Comparison of ENCODE assay signal across 10 cellular contexts in genomic region chr1:162230096-162230495, GRCh38.
DNase-seq lines count a peak whose midpoint lies in the region; ATAC-seq and TF ChIP-seq lines count a peak whose summit lies in the region.
"Had no signal": no experiment of that assay in that cellular context is flagged by ENCODE, and none has a peak within 500 bp of the region (broad histone marks: within the 10 kb centered on the region; RNA-seq: fewer than 3 reads in every experiment).

No MANE protein-coding gene starts in this region.

- TF ChIP-seq CTCF in A673 (conservative IDR thresholded peaks at IDR 0.05; ENCODE audit: low read depth, low read length) = peak; percentile 70
- TF ChIP-seq CTCF in HL-60 (IDR thresholded peaks at IDR 0.05; ENCODE audit: insufficient read depth, low read length) = no peak
- TF ChIP-seq CTCF in esophagus squamous epithelium (IDR thresholded peaks at IDR 0.05) = no peak

- CTCF ChIA-PET in A673 (lab: Charles Lee) = interaction anchor here (0.7 to 1.9 kb wide), 6 partner anchors 40 to 174 kb away, joined by 3 to 9 read pairs (median 6); partner anchors contain the start of gene NOS1AP

- H3K27me3 ChIP-seq in A673 (replicated peaks; ENCODE audit: insufficient read depth, low read depth, low read length, poor library complexity) = no peaks in the 10 kb centered on the region
- H3K27me3 ChIP-seq in HL-60 (ENCODE audit: insufficient read depth, poor library complexity, severe bottlenecking) = no peaks in the 10 kb centered on the region
- H3K27me3 ChIP-seq in esophagus squamous epithelium = no peaks in the 10 kb centered on the region

- BruUV-seq in A673 (replicated peaks; lab: Mats Ljungman, UMichigan) = no TSS peak

- ATAC-seq in left ventricle myocardium superior = peak; percentile 91
- no peak for ATAC-seq in HG03442 (IDR thresholded peaks at IDR 0.05; ENCODE audit: unreplicated experiment)
- ATAC-seq in HG03460 (IDR thresholded peaks at IDR 0.05; ENCODE audit: unreplicated experiment) = no peak
- ATAC-seq: activated CD4-positive, CD25-positive, alpha-beta regulatory T cell treated with anti-CD3 and anti-CD28 coated beads, Interleukin-2, amount 50 U/mL, for 24 hours had no signal

- H3K27ac ChIP-seq in A673 (ENCODE audit: low read depth, low read length, poor library complexity, severe bottlenecking) = peak overlapping the region; percentile 92
- H3K27ac ChIP-seq in HL-60 (replicated peaks) = peak overlapping the region; percentile 53
- H3K27ac ChIP-seq in esophagus squamous epithelium = no peak overlapping the region

- H3K9me3 ChIP-seq in A673 (ENCODE audit: low read depth, low read length, poor library complexity, severe bottlenecking) (no peaks in the 10 kb centered on the region), esophagus squamous epithelium (no peaks in the 10 kb centered on the region)

- H3K4me3 ChIP-seq in A673 (ENCODE audit: low read depth, low read length, poor library complexity, severe bottlenecking) (peak overlapping the region; percentile 4), HL-60 (replicated peaks; ENCODE audit: insufficient read depth, low read length) (no peak overlapping the region), esophagus squamous epithelium (no peak overlapping the region)

- TF ChIP-seq POLR2A in esophagus squamous epithelium (IDR thresholded peaks at IDR 0.05) = no peak

- WGBS in esophagus squamous epithelium, 2 donors = 62 to 67% methylated on average over 3 of the region's 3 CpGs

- DNase-seq in A673 (ENCODE audit: low spot score) (peak; percentile 98), HL-60 (ENCODE audit: low read depth in 1 of 2, low spot score in 1 of 2) (peak in 1 of 2 experiments; percentile 26), OCI-M1 (lab: John Stamatoyannopoulos, UW) (peak; percentile 10), left ventricle myocardium superior (peak; percentile 33), esophagus squamous epithelium (lab: John Stamatoyannopoulos, UW) (no peak)
- no peak for DNase-seq in stimulated activated CD4-positive, alpha-beta T cell treated with anti-CD3 and anti-CD28 coated beads, Interleukin-12 subunit alpha, Interleukin-12 subunit beta, amount 100 ng/mL, for 4 hours
- DNase-seq: CD8-positive, alpha-beta memory T cell had no signal

- POLR2A ChIA-PET in A673 (lab: Charles Lee; ENCODE audit: low non-redundant PET) = interaction anchor here (0.6 to 0.9 kb wide), 5 partner anchors 40 to 1042 kb away, joined by 3 to 9 read pairs (median 4); no protein-coding TSS in a partner anchor

- H3K4me1 ChIP-seq in A673 (ENCODE audit: insufficient read depth, low read length, poor library complexity, severe bottlenecking) (peaks cover 74% of the 10 kb centered on the region), esophagus squamous epithelium (peaks cover 0 to 9% (median 0%) of the 10 kb centered on the region in 3 donors)

- no peaks in the 10 kb centered on the region for H3K36me3 ChIP-seq in A673 (ENCODE audit: insufficient read depth, low read length, poor library complexity, severe bottlenecking)
- no peaks in the 10 kb centered on the region for H3K36me3 ChIP-seq in esophagus squamous epithelium

- intact Hi-C loops in A673 (cut with micrococcal nuclease; ENCODE audit: unreplicated experiment) (loop anchor here (1.0 to 5.0 kb wide), 4 partner anchors 63 to 173 kb away; no protein-coding TSS in a partner anchor), left ventricle myocardium superior (cut with micrococcal nuclease) (no loop called here), esophagus squamous epithelium (cut with DNase I) (no loop called here)

Comparison
In these comparisons a context has a peak if more than half of its experiments do, and no peak if none do; other contexts are left out.
1. DNase-seq: peak in A673 (single experiment), OCI-M1 (single experiment) and left ventricle myocardium superior (single experiment); none in stimulated activated CD4-positive, alpha-beta T cell treated with anti-CD3 and anti-CD28 coated beads, Interleukin-12 subunit alpha, Interleukin-12 subunit beta, amount 100 ng/mL, for 4 hours (single experiment) and esophagus squamous epithelium (single experiment).
2. H3K27ac ChIP-seq: peak in A673 (single experiment) and HL-60 (single experiment); none in esophagus squamous epithelium (0 of 4).